ENCODE assay signal across 27 cellular contexts in genomic region chr6:44105993-44106740, GRCh38. TPM values are rescaled to one million over a fixed set of nuclear protein-coding genes. Genes with fewer than 3 reads are reported as not detected.
DNase-seq lines count a peak whose midpoint lies in the region; ATAC-seq and TF ChIP-seq lines count a peak whose summit lies in the region.
"Had no signal": no experiment of that assay in that cellular context is flagged by ENCODE, and none has a peak within 500 bp of the region (broad histone marks: within the 10 kb centered on the region; RNA-seq: fewer than 3 reads in every experiment).

No MANE protein-coding gene starts in this region.

- peak overlapping the region; percentile 56 for H3K27ac Mint-ChIP-seq in activated T-helper 17 cell treated with anti-CD3 and anti-CD28 coated beads, Interleukin-2, amount 50 U/mL, for 72 hours
- H3K27ac Mint-ChIP-seq in stimulated activated effector memory CD8-positive, alpha-beta T cell treated with anti-CD3 and anti-CD28 coated beads, Interleukin-12 subunit alpha, Interleukin-12 subunit beta, amount 100 ng/mL, for 72 hours = peak overlapping the region; percentile 81

- peaks cover 79% of the 10 kb centered on the region for H3K36me3 Mint-ChIP-seq in activated T-helper 17 cell treated with anti-CD3 and anti-CD28 coated beads, Interleukin-2, amount 50 U/mL, for 72 hours (ENCODE audit: low read depth)
- H3K36me3 Mint-ChIP-seq in stimulated activated effector memory CD8-positive, alpha-beta T cell treated with anti-CD3 and anti-CD28 coated beads, Interleukin-12 subunit alpha, Interleukin-12 subunit beta, amount 100 ng/mL, for 72 hours = peaks cover 54% of the 10 kb centered on the region

- H3K4me3 Mint-ChIP-seq in activated T-helper 17 cell treated with anti-CD3 and anti-CD28 coated beads, Interleukin-2, amount 50 U/mL, for 72 hours = no peak overlapping the region
- no peak overlapping the region for H3K4me3 Mint-ChIP-seq in stimulated activated effector memory CD8-positive, alpha-beta T cell treated with anti-CD3 and anti-CD28 coated beads, Interleukin-12 subunit alpha, Interleukin-12 subunit beta, amount 100 ng/mL, for 72 hours
- H3K4me3 Mint-ChIP-seq: IgD-negative memory B cell, nephron had no signal

- peaks cover 14% of the 10 kb centered on the region for H3K4me1 Mint-ChIP-seq in activated T-helper 17 cell treated with anti-CD3 and anti-CD28 coated beads, Interleukin-2, amount 50 U/mL, for 72 hours
- peaks cover 51% of the 10 kb centered on the region for H3K4me1 Mint-ChIP-seq in stimulated activated effector memory CD8-positive, alpha-beta T cell treated with anti-CD3 and anti-CD28 coated beads, Interleukin-12 subunit alpha, Interleukin-12 subunit beta, amount 100 ng/mL, for 72 hours

- H3K9me3 Mint-ChIP-seq in activated T-helper 17 cell treated with anti-CD3 and anti-CD28 coated beads, Interleukin-2, amount 50 U/mL, for 72 hours = no peaks in the 10 kb centered on the region
- no peaks in the 10 kb centered on the region for H3K9me3 Mint-ChIP-seq in stimulated activated effector memory CD8-positive, alpha-beta T cell treated with anti-CD3 and anti-CD28 coated beads, Interleukin-12 subunit alpha, Interleukin-12 subunit beta, amount 100 ng/mL, for 72 hours
- H3K9me3 Mint-ChIP-seq: IgD-negative memory B cell, nephron had no signal

- TF ChIP-seq POLR2A in GM18505 (IDR thresholded peaks at IDR 0.05; ENCODE audit: borderline replicate concordance, extremely low read depth, insufficient read depth, insufficient read length) = no peak

- H3K27me3 Mint-ChIP-seq in activated T-helper 17 cell treated with anti-CD3 and anti-CD28 coated beads, Interleukin-2, amount 50 U/mL, for 72 hours = no peaks in the 10 kb centered on the region
- H3K27me3 Mint-ChIP-seq: IgD-negative memory B cell had no signal

- DNase-seq in DMS 273 (lab: John Stamatoyannopoulos, UW; ENCODE audit: unreplicated experiment) (peak; percentile 27), DMS 273 treated with DMSO at 0.1 percent for 48 hours (lab: John Stamatoyannopoulos, UW) (no peak), iris pigment epithelial cell (ENCODE audit: low read depth) (peak; percentile 67), pons (ENCODE audit: low spot score) (no peak), NCI-H1436 (lab: John Stamatoyannopoulos, UW) (no peak)
- no peak for DNase-seq in stimulated activated effector memory CD8-positive, alpha-beta T cell treated with anti-CD3 and anti-CD28 coated beads, Interleukin-12 subunit alpha, Interleukin-12 subunit beta, amount 100 ng/mL, for 72 hours (ENCODE audit: low spot score in 2 of 2)
- DNase-seq: activated CD4-positive, alpha-beta T cell treated with anti-CD3 and anti-CD28 coated beads, Interleukin-2, amount 50 U/mL, for 1 hour; activated CD8-positive, alpha-beta memory T cell treated with anti-CD3 and anti-CD28 coated beads, Interleukin-2, amount 50 U/mL, for 4 hours; activated effector memory CD4-positive, alpha-beta T cell treated with anti-CD3 and anti-CD28 coated beads, Interleukin-2, amount 50 U/mL, for 16 hours; adrenal gland; cortex of kidney; DND-41; left ventricle myocardium inferior; midbrain; NCI-H2171 treated with DMSO at 0.1 percent for 48 hours; NCI-H524 treated with DMSO at 0.1 percent for 48 hours; stimulated activated naive CD4-positive, alpha-beta T cell treated with Interleukin-2 at 50 U/mL for 16 hours; WERI-Rb-1 had no signal

- ATAC-seq in activated T-helper 17 cell treated with anti-CD3 and anti-CD28 coated beads, Interleukin-2, amount 50 U/mL, for 72 hours (replicated peaks) = no peak
- no peak for ATAC-seq in stimulated activated effector memory CD8-positive, alpha-beta T cell treated with anti-CD3 and anti-CD28 coated beads, Interleukin-12 subunit alpha, Interleukin-12 subunit beta, amount 100 ng/mL, for 72 hours
- ATAC-seq in GM18505 (IDR thresholded peaks at IDR 0.05; ENCODE audit: unreplicated experiment) = no peak

RNA-seq across cellular contexts. Expression of gene MRPL14, which starts 21.1 kb away (rescaled TPM):
- total RNA-seq in activated T-helper 17 cell treated with anti-CD3 and anti-CD28 coated beads, Interleukin-2, amount 50 U/mL, for 72 hours = 10 to 100 TPM; 29.3 to 54.0 TPM

RNA-seq across cellular contexts. Expression of gene TMEM63B, which starts 21.2 kb away (rescaled TPM):
- 10 to 100 TPM; 12.1 to 21.4 TPM for total RNA-seq in activated T-helper 17 cell treated with anti-CD3 and anti-CD28 coated beads, Interleukin-2, amount 50 U/mL, for 72 hours

RNA-seq across cellular contexts. Expression of gene CAPN11, which starts 52.5 kb away (rescaled TPM):
- 1 to 10 TPM in 1 of 2 donors, not detected in 1; 1.1 TPM for total RNA-seq in activated T-helper 17 cell treated with anti-CD3 and anti-CD28 coated beads, Interleukin-2, amount 50 U/mL, for 72 hours
- total RNA-seq: bronchial epithelial cell; RPMI7951; smooth muscle cell; T-helper 2 cell treated with Interferon-gamma antibody and Interleukin-4, amounts not matched to agents 100 ng/mL and 5 ng/mL, for 36 hours; thoracic aorta had no signal

Comparison
In these comparisons a context has a peak if more than half of its experiments do, and no peak if none do; other contexts are left out.
1. DNase-seq: peak in DMS 273 (single experiment) and iris pigment epithelial cell (single experiment); none in DMS 273 treated with DMSO at 0.1 percent for 48 hours (single experiment), stimulated activated effector memory CD8-positive, alpha-beta T cell treated with anti-CD3 and anti-CD28 coated beads, Interleukin-12 subunit alpha, Interleukin-12 subunit beta, amount 100 ng/mL, for 72 hours (0 of 2), pons (single experiment) and NCI-H1436 (single experiment).